In the genomic region with DNA sequence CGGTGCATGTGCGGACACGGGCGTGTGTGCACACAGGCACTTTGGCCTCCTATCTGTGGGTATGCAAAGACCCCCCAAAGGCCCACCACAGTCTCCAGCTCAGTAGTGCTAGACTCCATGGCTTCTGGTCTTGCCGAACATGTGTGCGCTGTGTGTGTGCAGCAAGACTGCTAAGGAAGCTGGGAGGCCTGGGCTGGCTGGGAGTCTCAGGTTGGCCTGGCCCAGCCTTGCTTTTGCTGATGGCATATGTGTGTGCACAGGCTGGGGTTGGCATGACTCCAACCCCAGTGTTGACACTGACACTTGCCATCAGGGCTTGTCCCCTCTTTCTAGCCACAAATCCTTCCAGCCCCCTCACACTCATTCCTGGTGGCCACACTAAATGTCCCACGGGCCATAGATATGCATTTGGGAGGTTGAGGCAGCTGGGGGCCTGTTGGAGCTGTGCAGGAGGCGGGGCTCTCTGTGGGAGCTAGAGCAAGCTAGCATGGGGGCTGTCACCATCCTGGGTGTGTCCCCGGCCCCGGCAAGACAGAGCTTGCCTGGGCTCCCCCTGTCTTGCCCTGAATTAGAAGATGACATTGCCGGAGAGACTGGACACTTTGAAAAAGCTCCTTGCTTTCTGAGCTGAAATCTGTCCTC, we compare ENCODE assay signal across 2 cellular contexts.
TF ChIP-seq lines count a peak whose summit lies in the region.

No MANE protein-coding gene starts in this region.

TF ChIP-seq in IMR-90, 13 proteins besides CTCF, POLR2A, EP300 and RAD21:
- no peak for TF ChIP-seq ELK1 (IDR thresholded peaks at IDR 0.05; ENCODE audit: borderline replicate concordance, low read depth, low read length)
- no peak for TF ChIP-seq MAFK (IDR thresholded peaks at IDR 0.05; ENCODE audit: low read depth, low read length)
- TF ChIP-seq FOS (IDR thresholded peaks at IDR 0.05; ENCODE audit: low read depth, low read length), result no peak
- TF ChIP-seq CHD1 (IDR thresholded peaks at IDR 0.05; ENCODE audit: low read depth, low read length), result no peak
- TF ChIP-seq RCOR1 (IDR thresholded peaks at IDR 0.05; ENCODE audit: insufficient replicate concordance, low read length), result no peak
- no peak for TF ChIP-seq RFX5 (IDR thresholded peaks at IDR 0.05; ENCODE audit: low read depth, low read length)
- TF ChIP-seq, protein P1, sequence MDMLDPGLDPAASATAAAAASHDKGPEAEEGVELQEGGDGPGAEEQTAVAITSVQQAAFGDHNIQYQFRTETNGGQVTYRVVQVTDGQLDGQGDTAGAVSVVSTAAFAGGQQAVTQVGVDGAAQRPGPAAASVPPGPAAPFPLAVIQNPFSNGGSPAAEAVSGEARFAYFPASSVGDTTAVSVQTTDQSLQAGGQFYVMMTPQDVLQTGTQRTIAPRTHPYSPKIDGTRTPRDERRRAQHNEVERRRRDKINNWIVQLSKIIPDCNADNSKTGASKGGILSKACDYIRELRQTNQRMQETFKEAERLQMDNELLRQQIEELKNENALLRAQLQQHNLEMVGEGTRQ (IDR thresholded peaks at IDR 0.05; ENCODE audit: low read depth, low read length), result no peak
- no peak for TF ChIP-seq SMC3 (IDR thresholded peaks at IDR 0.05; ENCODE audit: low read depth, low read length)
- no peak for TF ChIP-seq BHLHE40 (IDR thresholded peaks at IDR 0.05; ENCODE audit: low read depth, low read length)

TF ChIP-seq in HepG2, 621 proteins besides CTCF, POLR2A, EP300 and RAD21:
- TF ChIP-seq RBFOX2 (IDR thresholded peaks at IDR 0.05; ENCODE audit: low read depth, low read length), result no peak
- TF ChIP-seq ZNF142 (CRISPR knock-in tag; IDR thresholded peaks at IDR 0.05), result no peak
- no peak for TF ChIP-seq ARID2 (CRISPR knock-in tag; IDR thresholded peaks at IDR 0.05; ENCODE audit: borderline replicate concordance)
- no peak for TF ChIP-seq GZF1 (CRISPR knock-in tag; IDR thresholded peaks at IDR 0.05)
- no peak for TF ChIP-seq ZNF383 (CRISPR knock-in tag; IDR thresholded peaks at IDR 0.05; ENCODE audit: borderline replicate concordance)
- no peak for TF ChIP-seq ZFP1 (CRISPR knock-in tag; IDR thresholded peaks at IDR 0.05)
- TF ChIP-seq ZKSCAN1 (IDR thresholded peaks at IDR 0.05; ENCODE audit: low read length), result no peak
- TF ChIP-seq, protein P2, sequence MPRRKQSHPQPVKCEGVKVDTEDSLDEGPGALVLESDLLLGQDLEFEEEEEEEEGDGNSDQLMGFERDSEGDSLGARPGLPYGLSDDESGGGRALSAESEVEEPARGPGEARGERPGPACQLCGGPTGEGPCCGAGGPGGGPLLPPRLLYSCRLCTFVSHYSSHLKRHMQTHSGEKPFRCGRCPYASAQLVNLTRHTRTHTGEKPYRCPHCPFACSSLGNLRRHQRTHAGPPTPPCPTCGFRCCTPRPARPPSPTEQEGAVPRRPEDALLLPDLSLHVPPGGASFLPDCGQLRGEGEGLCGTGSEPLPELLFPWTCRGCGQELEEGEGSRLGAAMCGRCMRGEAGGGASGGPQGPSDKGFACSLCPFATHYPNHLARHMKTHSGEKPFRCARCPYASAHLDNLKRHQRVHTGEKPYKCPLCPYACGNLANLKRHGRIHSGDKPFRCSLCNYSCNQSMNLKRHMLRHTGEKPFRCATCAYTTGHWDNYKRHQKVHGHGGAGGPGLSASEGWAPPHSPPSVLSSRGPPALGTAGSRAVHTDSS (CRISPR knock-in tag; conservative IDR thresholded peaks at IDR 0.05), result no peak
- TF ChIP-seq MIER2 (CRISPR knock-in tag; IDR thresholded peaks at IDR 0.05), result no peak
- no peak for TF ChIP-seq ZNF430 (CRISPR knock-in tag; IDR thresholded peaks at IDR 0.05)
- no peak for TF ChIP-seq ZNF790 (CRISPR knock-in tag; IDR thresholded peaks at IDR 0.05; ENCODE audit: borderline replicate concordance)
- no peak for TF ChIP-seq PHB2 (IDR thresholded peaks at IDR 0.05; ENCODE audit: partially characterized antibody)
- TF ChIP-seq ARNT2 (CRISPR knock-in tag; IDR thresholded peaks at IDR 0.05; ENCODE audit: low read depth), result no peak
- TF ChIP-seq SIX1 (CRISPR knock-in tag; IDR thresholded peaks at IDR 0.05; ENCODE audit: borderline replicate concordance), result no peak
- TF ChIP-seq ZNF224 (CRISPR knock-in tag; IDR thresholded peaks at IDR 0.05), result no peak
